In the genomic region with DNA sequence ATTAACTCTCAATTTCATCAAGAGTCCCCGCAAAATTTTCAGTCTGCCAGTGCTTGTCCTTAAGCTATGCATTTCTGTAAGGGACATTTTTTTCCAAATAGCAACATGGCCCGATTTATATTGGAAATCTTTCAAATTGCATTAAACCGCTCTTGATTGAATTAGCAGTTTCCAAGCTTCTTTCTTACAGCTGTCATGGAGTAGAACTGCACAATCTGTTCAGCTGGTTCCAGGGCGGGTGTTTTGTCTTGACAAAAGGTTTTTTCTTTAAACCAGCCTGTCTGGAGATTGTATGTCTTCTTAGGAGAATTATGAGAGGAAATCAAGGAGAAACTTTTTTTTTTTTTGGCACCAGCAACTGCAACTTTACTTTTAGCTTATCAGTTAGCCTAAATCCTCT, we compare ENCODE assay signal across 2 cellular contexts.
TF ChIP-seq lines count a peak whose summit lies in the region.

No MANE protein-coding gene starts in this region.

TF ChIP-seq in GM23338, 12 proteins besides CTCF, POLR2A, EP300 and RAD21 (continues in another document):
- no peak for TF ChIP-seq ETS1 (IDR thresholded peaks at IDR 0.05)
- no peak for TF ChIP-seq JUNB (IDR thresholded peaks at IDR 0.05; ENCODE audit: unreplicated experiment)
- no peak for TF ChIP-seq ZNF331 (CRISPR knock-in tag; IDR thresholded peaks at IDR 0.05; ENCODE audit: low read depth)
- no peak for TF ChIP-seq STAT1 (IDR thresholded peaks at IDR 0.05; ENCODE audit: unreplicated experiment)
- no peak for TF ChIP-seq CREB1 (CRISPR knock-in tag; IDR thresholded peaks at IDR 0.05; ENCODE audit: low read depth)
- TF ChIP-seq ZNF114 (CRISPR knock-in tag; IDR thresholded peaks at IDR 0.05) = no peak
- TF ChIP-seq NANOG (IDR thresholded peaks at IDR 0.05; ENCODE audit: borderline replicate concordance) = no peak
- TF ChIP-seq EZH2 (IDR thresholded peaks at IDR 0.05; ENCODE audit: low read depth, unreplicated experiment) = no peak
- no peak for TF ChIP-seq EZH2phosphoT487 (IDR thresholded peaks at IDR 0.05; ENCODE audit: unreplicated experiment)
- TF ChIP-seq ZNF462 (CRISPR knock-in tag; IDR thresholded peaks at IDR 0.05) = no peak
- no peak for TF ChIP-seq POLR2AphosphoS5 (IDR thresholded peaks at IDR 0.05; ENCODE audit: low read depth)

TF ChIP-seq in SK-N-SH, 30 proteins besides CTCF, POLR2A, EP300 and RAD21 (continued from another document):
- TF ChIP-seq, protein P1, sequence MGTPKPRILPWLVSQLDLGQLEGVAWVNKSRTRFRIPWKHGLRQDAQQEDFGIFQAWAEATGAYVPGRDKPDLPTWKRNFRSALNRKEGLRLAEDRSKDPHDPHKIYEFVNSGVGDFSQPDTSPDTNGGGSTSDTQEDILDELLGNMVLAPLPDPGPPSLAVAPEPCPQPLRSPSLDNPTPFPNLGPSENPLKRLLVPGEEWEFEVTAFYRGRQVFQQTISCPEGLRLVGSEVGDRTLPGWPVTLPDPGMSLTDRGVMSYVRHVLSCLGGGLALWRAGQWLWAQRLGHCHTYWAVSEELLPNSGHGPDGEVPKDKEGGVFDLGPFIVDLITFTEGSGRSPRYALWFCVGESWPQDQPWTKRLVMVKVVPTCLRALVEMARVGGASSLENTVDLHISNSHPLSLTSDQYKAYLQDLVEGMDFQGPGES (IDR thresholded peaks at IDR 0.05; ENCODE audit: low read depth, low read length) = no peak
TF ChIP-seq in SK-N-SH: peak in this region for 1.
